Comparison of ENCODE assay signal across 21 cellular contexts in the genomic region with DNA sequence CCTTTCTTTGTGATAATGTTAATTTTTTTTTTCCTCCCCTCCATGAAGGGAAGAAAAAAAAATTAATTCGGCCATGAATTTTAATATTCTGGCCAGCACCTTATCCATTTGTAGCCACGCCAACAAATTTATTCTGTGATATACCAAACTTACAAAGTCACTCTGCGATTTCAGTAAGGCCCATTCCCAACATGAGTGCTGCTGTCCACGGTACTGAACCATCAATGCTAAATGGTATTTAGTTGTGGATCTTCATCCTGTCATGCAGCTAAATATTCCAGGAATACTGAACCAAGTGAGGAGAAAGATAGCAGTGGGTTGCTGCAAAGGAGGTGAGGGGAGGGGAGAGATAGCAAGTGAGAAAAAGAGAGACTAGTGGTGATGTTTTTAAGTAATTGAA. TPM values are rescaled to one million over a fixed set of nuclear protein-coding genes. Genes with fewer than 3 reads are reported as not detected.
DNase-seq lines count a peak whose midpoint lies in the region; ATAC-seq and TF ChIP-seq lines count a peak whose summit lies in the region.
"Had no signal": no experiment of that assay in that cellular context is flagged by ENCODE, and none has a peak within 500 bp of the region (broad histone marks: within the 10 kb centered on the region; RNA-seq: fewer than 3 reads in every experiment).

No MANE protein-coding gene starts in this region.

- H2BK12ac ChIP-seq in neuronal stem cell (ENCODE audit: low read length): no peak overlapping the region

- H2BK5ac ChIP-seq in neuronal stem cell (ENCODE audit: low read length): no peak overlapping the region

- TF ChIP-seq CTCF in endothelial cell (IDR thresholded peaks at IDR 0.05; ENCODE audit: unreplicated experiment): no peak
- no peak for TF ChIP-seq CTCF in tibial artery (IDR thresholded peaks at IDR 0.05)

- no peak overlapping the region for H2AK5ac ChIP-seq in neuronal stem cell (ENCODE audit: low read depth, low read length)

- H3K4ac ChIP-seq in neuronal stem cell (ENCODE audit: low read length): no peak overlapping the region

- H2AFZ ChIP-seq in neuronal stem cell (ENCODE audit: low read length): no peak overlapping the region

- no peak overlapping the region for H3K9ac ChIP-seq in neuronal stem cell (ENCODE audit: low read depth, low read length, poor library complexity)
- H3K9ac ChIP-seq: KMS-11 had no signal

- H3K27ac ChIP-seq in neuronal stem cell (replicated peaks; ENCODE audit: low read length) (no peak overlapping the region), tibial artery (no peak overlapping the region)
- H3K27ac ChIP-seq: KMS-11, upper lobe of left lung had no signal

- H3K79me1 ChIP-seq in neuronal stem cell (ENCODE audit: low read depth, low read length): no peaks in the 10 kb centered on the region

- H3K9me3 ChIP-seq in neuronal stem cell (replicated peaks in 1 of 2; ENCODE audit: control insufficient read depth in 2 of 2, insufficient read depth in 1 of 2, low read depth in 1 of 2, low read length in 2 of 2): no peaks in the 10 kb centered on the region
- H3K9me3 ChIP-seq in tibial artery: no peaks in the 10 kb centered on the region
- H3K9me3 ChIP-seq: upper lobe of left lung had no signal

- H3K36me3 ChIP-seq in neuronal stem cell (replicated peaks in 1 of 2; ENCODE audit: control insufficient read depth in 2 of 2, insufficient read depth in 2 of 2, low read length in 2 of 2): peaks cover 4 to 36% of the 10 kb centered on the region in 2 donors
- H3K36me3 ChIP-seq in tibial artery: peaks cover 55 to 63% (median 60%) of the 10 kb centered on the region in 3 donors

- H3K4me3 Mint-ChIP-seq in activated naive CD8-positive, alpha-beta T cell: no peak overlapping the region
- H3K4me3 Mint-ChIP-seq in activated naive CD8-positive, alpha-beta T cell treated with anti-CD3 and anti-CD28 coated beads, Interleukin-2, amount 50 U/mL, for 24 hours: no peak overlapping the region
- no peak overlapping the region for H3K4me3 Mint-ChIP-seq in endothelial cell (ENCODE audit: unreplicated experiment)
- H3K4me3 Mint-ChIP-seq: activated B cell treated with CpG ODN at 0.5 μM for 24 hours; activated naive CD4-positive, alpha-beta T cell treated with anti-CD3 and anti-CD28 coated beads, Interleukin-2, amount 50 U/mL, for 24 hours; naive thymus-derived CD8-positive, alpha-beta T cell had no signal

- H2BK120ac ChIP-seq in neuronal stem cell (ENCODE audit: low read depth, low read length): no peak overlapping the region

- peaks cover 48% of the 10 kb centered on the region for H3K36me3 Mint-ChIP-seq in activated naive CD8-positive, alpha-beta T cell
- peaks cover 49% of the 10 kb centered on the region for H3K36me3 Mint-ChIP-seq in activated naive CD8-positive, alpha-beta T cell treated with anti-CD3 and anti-CD28 coated beads, Interleukin-2, amount 50 U/mL, for 24 hours (ENCODE audit: low read depth)
- H3K36me3 Mint-ChIP-seq in endothelial cell (ENCODE audit: low read depth, unreplicated experiment): peaks cover 15% of the 10 kb centered on the region

- H3K23ac ChIP-seq in neuronal stem cell (ENCODE audit: low read depth, low read length, poor library complexity): no peak overlapping the region

- no peak overlapping the region for H3K14ac ChIP-seq in neuronal stem cell (ENCODE audit: low read length)

- DNase-seq in activated naive CD8-positive, alpha-beta T cell treated with anti-CD3 and anti-CD28 coated beads, Interleukin-2, amount 50 U/mL, for 24 hours: no peak
- peak; percentile 15 for DNase-seq in RPMI7951 (ENCODE audit: low read depth)
- DNase-seq in endothelial cell (ENCODE audit: low spot score): peak; percentile 17
- peak; percentile 29 for DNase-seq in neuronal stem cell (ENCODE audit: low spot score)
- DNase-seq in tibial artery: no peak
- no peak for DNase-seq in DMS 273 (lab: John Stamatoyannopoulos, UW; ENCODE audit: unreplicated experiment)
- DNase-seq in T1000 (lab: John Stamatoyannopoulos, UW): no peak
- DNase-seq: activated B cell treated with CpG ODN at 0.5 μM for 24 hours; cortex of kidney; kidney; naive thymus-derived CD8-positive, alpha-beta T cell; NCI-H1930; NCI-H774; SHP77; stimulated activated CD4-positive, alpha-beta T cell treated with anti-CD3 and anti-CD28 coated beads, Interleukin-2, amount 100 ng/mL, for 48 hours; upper lobe of left lung had no signal

- no peaks in the 10 kb centered on the region for H3K27me3 Mint-ChIP-seq in activated naive CD8-positive, alpha-beta T cell
- no peaks in the 10 kb centered on the region for H3K27me3 Mint-ChIP-seq in activated naive CD8-positive, alpha-beta T cell treated with anti-CD3 and anti-CD28 coated beads, Interleukin-2, amount 50 U/mL, for 24 hours
- peaks cover 2% of the 10 kb centered on the region for H3K27me3 Mint-ChIP-seq in endothelial cell (ENCODE audit: unreplicated experiment)
- H3K27me3 Mint-ChIP-seq: activated B cell treated with CpG ODN at 0.5 μM for 24 hours; activated naive CD4-positive, alpha-beta T cell treated with anti-CD3 and anti-CD28 coated beads, Interleukin-2, amount 50 U/mL, for 24 hours; naive thymus-derived CD8-positive, alpha-beta T cell had no signal

- H3K18ac ChIP-seq in neuronal stem cell (ENCODE audit: low read length): no peak overlapping the region

- no peaks in the 10 kb centered on the region for H3K9me3 Mint-ChIP-seq in activated naive CD8-positive, alpha-beta T cell (ENCODE audit: low read depth)
- H3K9me3 Mint-ChIP-seq in activated naive CD8-positive, alpha-beta T cell treated with anti-CD3 and anti-CD28 coated beads, Interleukin-2, amount 50 U/mL, for 24 hours: peaks cover 5% of the 10 kb centered on the region
- H3K9me3 Mint-ChIP-seq in endothelial cell (ENCODE audit: unreplicated experiment): no peaks in the 10 kb centered on the region
- H3K9me3 Mint-ChIP-seq: activated B cell treated with CpG ODN at 0.5 μM for 24 hours; activated naive CD4-positive, alpha-beta T cell treated with anti-CD3 and anti-CD28 coated beads, Interleukin-2, amount 50 U/mL, for 24 hours had no signal

- H3K4me3 ChIP-seq in neuronal stem cell (ENCODE audit: low read length in 2 of 2): no peak overlapping the region
- H3K4me3 ChIP-seq in tibial artery: no peak overlapping the region
- H3K4me3 ChIP-seq: upper lobe of left lung had no signal

- no peak overlapping the region for H4K91ac ChIP-seq in neuronal stem cell (ENCODE audit: low read depth, low read length, poor library complexity)

- H3K4me1 ChIP-seq in neuronal stem cell (ENCODE audit: control insufficient read depth in 2 of 2, insufficient read depth in 1 of 2, low read depth in 1 of 2, low read length in 2 of 2) (no peaks in the 10 kb centered on the region), tibial artery (no peaks in the 10 kb centered on the region)
- H3K4me1 ChIP-seq: upper lobe of left lung had no signal

- intact Hi-C loops in tibial artery (cut with DNase I; ENCODE audit: low total_unique reads): no loop called here

- no peak for ATAC-seq in activated naive CD8-positive, alpha-beta T cell treated with anti-CD3 and anti-CD28 coated beads, Interleukin-2, amount 50 U/mL, for 24 hours
- ATAC-seq: naive thymus-derived CD8-positive, alpha-beta T cell had no signal

- WGBS in neuronal stem cell (ENCODE audit: extremely low coverage in 2 of 2, insufficient read length in 2 of 2, insufficient replicate concordance in 1 of 2), 2 donors: no CpG with 5 or more reads among the region's 4 CpGs

- H4K8ac ChIP-seq in neuronal stem cell (ENCODE audit: low read depth, low read length): no peak overlapping the region

- no peaks in the 10 kb centered on the region for H3K4me1 Mint-ChIP-seq in activated naive CD8-positive, alpha-beta T cell (ENCODE audit: low read depth)
- no peaks in the 10 kb centered on the region for H3K4me1 Mint-ChIP-seq in activated naive CD8-positive, alpha-beta T cell treated with anti-CD3 and anti-CD28 coated beads, Interleukin-2, amount 50 U/mL, for 24 hours
- no peaks in the 10 kb centered on the region for H3K4me1 Mint-ChIP-seq in endothelial cell (ENCODE audit: unreplicated experiment)
- H3K4me1 Mint-ChIP-seq: activated B cell treated with CpG ODN at 0.5 μM for 24 hours; activated naive CD4-positive, alpha-beta T cell treated with anti-CD3 and anti-CD28 coated beads, Interleukin-2, amount 50 U/mL, for 24 hours had no signal

- H2BK15ac ChIP-seq in neuronal stem cell (ENCODE audit: low read length): no peak overlapping the region

- H3K27me3 ChIP-seq in neuronal stem cell (ENCODE audit: control insufficient read depth in 3 of 3, insufficient read depth in 3 of 3, low read depth in 1 of 3, low read length in 3 of 3): no peaks in the 10 kb centered on the region
- no peaks in the 10 kb centered on the region for H3K27me3 ChIP-seq in tibial artery
- H3K27me3 ChIP-seq: upper lobe of left lung had no signal

- H3K27ac Mint-ChIP-seq in activated naive CD8-positive, alpha-beta T cell: peak overlapping the region; percentile 34
- H3K27ac Mint-ChIP-seq in activated naive CD8-positive, alpha-beta T cell treated with anti-CD3 and anti-CD28 coated beads, Interleukin-2, amount 50 U/mL, for 24 hours: no peak overlapping the region
- H3K27ac Mint-ChIP-seq in endothelial cell (ENCODE audit: unreplicated experiment): no peak overlapping the region
- H3K27ac Mint-ChIP-seq: activated B cell treated with CpG ODN at 0.5 μM for 24 hours; activated naive CD4-positive, alpha-beta T cell treated with anti-CD3 and anti-CD28 coated beads, Interleukin-2, amount 50 U/mL, for 24 hours; naive thymus-derived CD8-positive, alpha-beta T cell had no signal

- no peak overlapping the region for H3K4me2 ChIP-seq in neuronal stem cell (ENCODE audit: insufficient read depth, low read length, poor library complexity, severe bottlenecking)
- H3K4me2 ChIP-seq: KMS-11 had no signal

RNA-seq across cellular contexts. Expression of a gene that starts 19.5 kb away (rescaled TPM):
- total RNA-seq in RPMI7951 (2014; rRNA removed; shearing (Covaris generic)): not detected in 2 replicates
- 1.3 TPM for total RNA-seq in endothelial cell (ENCODE audit: unreplicated experiment)
- 1.4 TPM for polyA plus RNA-seq in neuronal stem cell (2013, experiment 1 of 2)
- 1.4 TPM for polyA plus RNA-seq in neuronal stem cell (2013, experiment 2 of 2)

RNA-seq across cellular contexts. Expression of a gene that starts 25.5 kb away (rescaled TPM):
- 41.9 and 54.5 TPM in 2 replicates for total RNA-seq in RPMI7951 (2014; rRNA removed; shearing (Covaris generic))
- 38.0 TPM for total RNA-seq in endothelial cell (ENCODE audit: unreplicated experiment)
- polyA plus RNA-seq in neuronal stem cell (2013, experiment 1 of 2): 126 TPM
- 134 TPM for polyA plus RNA-seq in neuronal stem cell (2013, experiment 2 of 2)

RNA-seq across cellular contexts. Expression of a gene that starts 43.3 kb away (rescaled TPM):
- not detected in 2 replicates for total RNA-seq in RPMI7951 (2014; rRNA removed; shearing (Covaris generic))
- total RNA-seq in endothelial cell (ENCODE audit: unreplicated experiment): not detected
- not detected for polyA plus RNA-seq in neuronal stem cell (2013, experiment 1 of 2)
- not detected for polyA plus RNA-seq in neuronal stem cell (2013, experiment 2 of 2)
- total RNA-seq: activated B cell treated with CpG ODN at 0.5 μM for 24 hours; frontal cortex; kidney; naive thymus-derived CD8-positive, alpha-beta T cell; upper lobe of left lung had no signal
- polyA plus RNA-seq: AG04450; naive thymus-derived CD8-positive, alpha-beta T cell had no signal

RNA-seq across cellular contexts. Expression of a gene that starts 51.3 kb away (rescaled TPM):
- total RNA-seq in RPMI7951 (2014; rRNA removed; shearing (Covaris generic)): not detected in 2 replicates
- not detected for total RNA-seq in endothelial cell (ENCODE audit: unreplicated experiment)
- polyA plus RNA-seq in neuronal stem cell (2013, experiment 1 of 2): not detected
- polyA plus RNA-seq in neuronal stem cell (2013, experiment 2 of 2): not detected
- total RNA-seq: activated B cell treated with CpG ODN at 0.5 μM for 24 hours; kidney; naive thymus-derived CD8-positive, alpha-beta T cell had no signal
- polyA plus RNA-seq: naive thymus-derived CD8-positive, alpha-beta T cell had no signal

Comparison
In these comparisons a context has a peak if more than half of its experiments do, and no peak if none do; other contexts are left out.
1. DNase-seq: peak in RPMI7951 (single experiment), endothelial cell (single experiment) and neuronal stem cell (single experiment); none in activated naive CD8-positive, alpha-beta T cell treated with anti-CD3 and anti-CD28 coated beads, Interleukin-2, amount 50 U/mL, for 24 hours (single experiment), tibial artery (0 of 2), DMS 273 (single experiment) and T1000 (single experiment).